26 cellular contexts compared by ENCODE assay signal in the genomic region with DNA sequence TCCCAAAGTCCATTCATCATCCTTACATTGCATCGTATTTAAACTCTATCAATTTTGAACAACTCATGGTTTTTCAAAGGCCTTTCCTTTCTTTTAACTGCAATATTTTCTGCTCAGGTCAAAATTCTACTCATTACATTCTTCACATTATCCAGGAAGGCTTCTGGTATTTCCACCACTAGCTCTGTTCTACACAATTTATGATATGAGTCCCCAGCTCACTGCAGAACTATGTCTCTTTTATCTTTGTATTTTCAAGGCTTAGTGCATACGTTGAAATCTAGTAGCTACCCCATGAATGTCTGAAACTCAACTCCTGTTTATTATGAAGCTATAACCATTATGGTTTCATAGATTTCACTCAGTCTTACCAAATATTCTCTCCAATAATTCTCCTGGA.
"Had no signal": no experiment of that assay in that cellular context is flagged by ENCODE, and none has a peak within 500 bp of the region (broad histone marks: within the 10 kb centered on the region; RNA-seq: fewer than 3 reads in every experiment).

No MANE protein-coding gene starts in this region.

- H3K9me3 ChIP-seq: body of pancreas, ovary, psoas muscle, right atrium auricular region, stomach, suprapubic skin, tibial nerve had no signal

- H3K27me3 ChIP-seq: body of pancreas, hepatocyte, ovary, right atrium auricular region, stomach, suprapubic skin, tibial nerve had no signal

- H3K36me3 Mint-ChIP-seq: activated CD4-positive, alpha-beta memory T cell treated with anti-CD3 and anti-CD28 coated beads for 36 hours; activated naive CD8-positive, alpha-beta T cell; natural killer cell; stimulated activated effector memory CD8-positive, alpha-beta T cell treated with anti-CD3 and anti-CD28 coated beads, Interleukin-12 subunit alpha, Interleukin-12 subunit beta, amount 100 ng/mL, for 72 hours; WTC11 had no signal

- H3K4me1 ChIP-seq: psoas muscle, right atrium auricular region, stomach, suprapubic skin, tibial nerve had no signal

- DNase-seq: activated CD4-positive, alpha-beta memory T cell treated with anti-CD3 and anti-CD28 coated beads for 36 hours; activated CD4-positive, alpha-beta T cell treated with anti-CD3 and anti-CD28 coated beads for 4 hours; amniotic stem cell; body of pancreas; effector CD4-positive, alpha-beta T cell; erythroblast; glutamatergic neuron; immature natural killer cell; left ventricle myocardium superior; mammary epithelial cell; midbrain; natural killer cell; ovary; psoas muscle; stimulated activated CD4-positive, alpha-beta T cell treated with anti-CD3 and anti-CD28 coated beads, Interleukin-2, amount 100 ng/mL, for 24 hours; stomach had no signal

- H3K27ac Mint-ChIP-seq: activated naive CD8-positive, alpha-beta T cell; dendritic cell treated with granulocyte-macrophage colony-stimulating factor and Interleukin-4, amounts not matched to agents 40 ng/mL and 50 ng/mL, for 4 days; immature natural killer cell; natural killer cell; WTC11 had no signal

- H3K36me3 ChIP-seq: ovary, right atrium auricular region, stomach, suprapubic skin, tibial nerve had no signal

- H3K9me3 Mint-ChIP-seq: activated CD4-positive, alpha-beta memory T cell treated with anti-CD3 and anti-CD28 coated beads for 36 hours; dendritic cell treated with granulocyte-macrophage colony-stimulating factor and Interleukin-4, amounts not matched to agents 40 ng/mL and 50 ng/mL, for 4 days; immature natural killer cell; natural killer cell; stimulated activated effector memory CD8-positive, alpha-beta T cell treated with anti-CD3 and anti-CD28 coated beads, Interleukin-12 subunit alpha, Interleukin-12 subunit beta, amount 100 ng/mL, for 72 hours; WTC11 had no signal

- H3K4me3 Mint-ChIP-seq: activated CD4-positive, alpha-beta memory T cell treated with anti-CD3 and anti-CD28 coated beads for 36 hours; activated naive CD8-positive, alpha-beta T cell; dendritic cell treated with granulocyte-macrophage colony-stimulating factor and Interleukin-4, amounts not matched to agents 40 ng/mL and 50 ng/mL, for 4 days; immature natural killer cell; natural killer cell; stimulated activated effector memory CD8-positive, alpha-beta T cell treated with anti-CD3 and anti-CD28 coated beads, Interleukin-12 subunit alpha, Interleukin-12 subunit beta, amount 100 ng/mL, for 72 hours; WTC11 had no signal

- H3K4me2 ChIP-seq: hepatocyte had no signal

- H3K4me3 ChIP-seq: body of pancreas, hepatocyte, ovary, psoas muscle, right atrium auricular region, skin epidermis, stomach, suprapubic skin, tibial nerve had no signal

- ATAC-seq: body of pancreas; left ventricle myocardium superior; natural killer cell; psoas muscle; SK-N-SH treated with all-trans-retinoic acid at 6 μM for 48 hours; stimulated activated effector memory CD8-positive, alpha-beta T cell treated with anti-CD3 and anti-CD28 coated beads, Interleukin-12 subunit alpha, Interleukin-12 subunit beta, amount 100 ng/mL, for 72 hours; WTC11 had no signal

- H3K4me1 Mint-ChIP-seq: immature natural killer cell, natural killer cell had no signal

- H3K27me3 Mint-ChIP-seq: activated CD4-positive, alpha-beta memory T cell treated with anti-CD3 and anti-CD28 coated beads for 36 hours; activated naive CD8-positive, alpha-beta T cell; dendritic cell treated with granulocyte-macrophage colony-stimulating factor and Interleukin-4, amounts not matched to agents 40 ng/mL and 50 ng/mL, for 4 days had no signal

- H3K27ac ChIP-seq: body of pancreas, hepatocyte, ovary, psoas muscle, right atrium auricular region, skin epidermis, stomach, suprapubic skin, tibial nerve had no signal

- H2AFZ ChIP-seq: hepatocyte had no signal
